Comparison of ENCODE assay signal across 8 cellular contexts in genomic region chr6:142846459-142846831, GRCh38.
DNase-seq lines count a peak whose midpoint lies in the region; ATAC-seq and TF ChIP-seq lines count a peak whose summit lies in the region.

No MANE protein-coding gene starts in this region.

- TF ChIP-seq CTCF in Calu3 (IDR thresholded peaks at IDR 0.05; ENCODE audit: unreplicated experiment) (no peak), endodermal cell (conservative IDR thresholded peaks at IDR 0.05) (no peak), osteoblast (IDR thresholded peaks at IDR 0.05; ENCODE audit: extremely low read depth, low read depth, low read length) (no peak)

- H3K79me2 ChIP-seq in osteoblast (ENCODE audit: insufficient read depth, low read length), result peaks cover 65% of the 10 kb centered on the region

- H3K27me3 ChIP-seq in endodermal cell (ENCODE audit: control insufficient read depth, insufficient read depth, low read length, poor library complexity, severe bottlenecking) (no peaks in the 10 kb centered on the region), osteoblast (ENCODE audit: insufficient read depth, low read length) (no peaks in the 10 kb centered on the region)

- H3K36me3 Mint-ChIP-seq in Calu3 (ENCODE audit: insufficient read depth, unreplicated experiment) (peaks cover 17% of the 10 kb centered on the region), endodermal cell (ENCODE audit: low read depth) (no peaks in the 10 kb centered on the region)

- DNase-seq in Calu3 (no peak), RKO (ENCODE audit: low spot score) (peak; percentile 8), endodermal cell (no peak), osteoblast (ENCODE audit: insufficient read length, low spot score, missing footprints) (peak; percentile 59), NCI-H345 (lab: John Stamatoyannopoulos, UW) (no peak), left lobe of liver (ENCODE audit: low spot score) (no peak), iPS-NIHi7 (ENCODE audit: extremely low spot score) (no peak)

- 63 to 78% methylated on average over 1 to 2 of the region's 2 CpGs for WGBS in endodermal cell (ENCODE audit: insufficient coverage in 1 of 2, insufficient read length in 1 of 2), 2 experiments

- H3K27ac Mint-ChIP-seq in Calu3 (ENCODE audit: unreplicated experiment), result peak overlapping the region; percentile 93
- H3K27ac Mint-ChIP-seq in endodermal cell, result peak overlapping the region; percentile 71

- H3K9me3 Mint-ChIP-seq in Calu3 (ENCODE audit: low read depth, unreplicated experiment) (no peaks in the 10 kb centered on the region), endodermal cell (no peaks in the 10 kb centered on the region)

- H3K4me1 ChIP-seq in endodermal cell (ENCODE audit: control insufficient read depth, insufficient read depth, low read length) (peaks cover 13% of the 10 kb centered on the region), osteoblast (ENCODE audit: insufficient read depth, low read length) (peaks cover 85% of the 10 kb centered on the region)

- H3K4me1 Mint-ChIP-seq in Calu3 (ENCODE audit: low read depth, unreplicated experiment) (peaks cover 81% of the 10 kb centered on the region), endodermal cell (peaks cover 52% of the 10 kb centered on the region)

- H3K4me2 ChIP-seq in osteoblast (ENCODE audit: insufficient read depth, low read length), result peak overlapping the region; percentile 69

- CTCF ChIA-PET in Calu3 (lab: Charles Lee), result no interaction called here

- H3K36me3 ChIP-seq in endodermal cell (ENCODE audit: control insufficient read depth, insufficient read depth, low read length) (no peaks in the 10 kb centered on the region), osteoblast (ENCODE audit: insufficient read depth, low read length) (no peaks in the 10 kb centered on the region)

- H3K27me3 Mint-ChIP-seq in Calu3 (ENCODE audit: unreplicated experiment) (no peaks in the 10 kb centered on the region), endodermal cell (ENCODE audit: insufficient read depth) (no peaks in the 10 kb centered on the region)

- BruUV-seq in Calu3 (replicated peaks; lab: Mats Ljungman, UMichigan), result TSS peak; percentile 35

- no peak overlapping the region for H2AFZ ChIP-seq in osteoblast (ENCODE audit: low read length)

- no peak overlapping the region for H3K9ac ChIP-seq in endodermal cell (ENCODE audit: extremely low read depth, low read length, poor library complexity, severe bottlenecking)

- H3K4me3 ChIP-seq in endodermal cell (ENCODE audit: low read length) (peak overlapping the region; percentile 4), osteoblast (ENCODE audit: insufficient read depth, low read length) (peak overlapping the region; percentile 21)

- H3K27ac ChIP-seq in endodermal cell (ENCODE audit: low read depth, low read length) (peak overlapping the region; percentile 97), osteoblast (ENCODE audit: low read depth, low read length) (peak overlapping the region; percentile 94)

- no peaks in the 10 kb centered on the region for H4K20me1 ChIP-seq in osteoblast (ENCODE audit: insufficient read depth, low read length)

- H3K4me3 Mint-ChIP-seq in Calu3 (ENCODE audit: low read depth, unreplicated experiment) (peak overlapping the region; percentile 66), endodermal cell (no peak overlapping the region)

- H3K9me3 ChIP-seq in endodermal cell (ENCODE audit: control insufficient read depth, low read length), result no peaks in the 10 kb centered on the region
- no peaks in the 10 kb centered on the region for H3K9me3 ChIP-seq in osteoblast (ENCODE audit: low read depth, low read length)

- intact Hi-C loops in Calu3 (cut with micrococcal nuclease; ENCODE audit: unreplicated experiment), result loop anchor here (10.0 kb wide), 2 partner anchors 98 to 152 kb away; partner anchors contain the start of gene HIVEP2

- no peak for ATAC-seq in left lobe of liver
- no peak for ATAC-seq in HG02763 (IDR thresholded peaks at IDR 0.05; ENCODE audit: unreplicated experiment)

Comparison
In these comparisons a context has a peak if more than half of its experiments do, and no peak if none do; other contexts are left out.
1. DNase-seq: peak in RKO (single experiment) and osteoblast (single experiment); none in Calu3 (single experiment), endodermal cell (single experiment), NCI-H345 (single experiment), left lobe of liver (single experiment) and iPS-NIHi7 (single experiment).